24 cellular contexts compared by ENCODE assay signal in genomic region chr1:93374334-93375106, GRCh38.
"Had no signal": no experiment of that assay in that cellular context is flagged by ENCODE, and none has a peak within 500 bp of the region (broad histone marks: within the 10 kb centered on the region; RNA-seq: fewer than 3 reads in every experiment).

No MANE protein-coding gene starts in this region.

- H3K4me2 ChIP-seq: hepatocyte had no signal

- H3K27me3 Mint-ChIP-seq: central memory CD8-positive, alpha-beta T cell; naive thymus-derived CD8-positive, alpha-beta T cell; stimulated activated memory B cell treated with anti-CD40 and anti-IgM and Interleukin-4, amounts not matched to agents 10 μg/mL and 1 μg/mL and 100 μg/mL, for 72 hours; stimulated activated naive CD8-positive, alpha-beta T cell treated with anti-CD3 and anti-CD28 coated beads, Interleukin-15, amount 100 ng/mL, for 72 hours had no signal

- H3K4me3 ChIP-seq: esophagus squamous epithelium, gastroesophageal sphincter, hepatocyte, right lobe of liver, spleen, testis, transverse colon had no signal

- H3K27ac Mint-ChIP-seq: naive thymus-derived CD8-positive, alpha-beta T cell; stimulated activated memory B cell treated with anti-CD40 and anti-IgM and Interleukin-4, amounts not matched to agents 10 μg/mL and 1 μg/mL and 100 μg/mL, for 72 hours; stimulated activated naive CD8-positive, alpha-beta T cell treated with anti-CD3 and anti-CD28 coated beads, Interleukin-15, amount 100 ng/mL, for 72 hours had no signal

- H3K4me1 Mint-ChIP-seq: central memory CD8-positive, alpha-beta T cell; naive thymus-derived CD8-positive, alpha-beta T cell; stimulated activated memory B cell treated with anti-CD40 and anti-IgM and Interleukin-4, amounts not matched to agents 10 μg/mL and 1 μg/mL and 100 μg/mL, for 72 hours; stimulated activated naive CD8-positive, alpha-beta T cell treated with anti-CD3 and anti-CD28 coated beads, Interleukin-15, amount 100 ng/mL, for 72 hours had no signal

- ATAC-seq: gastroesophageal sphincter; left colon; naive thymus-derived CD8-positive, alpha-beta T cell; stimulated activated memory B cell treated with anti-CD40 and anti-IgM and Interleukin-4, amounts not matched to agents 10 μg/mL and 1 μg/mL and 100 μg/mL, for 72 hours; stimulated activated naive CD8-positive, alpha-beta T cell treated with anti-CD3 and anti-CD28 coated beads, Interleukin-15, amount 100 ng/mL, for 72 hours had no signal

- H2AFZ ChIP-seq: hepatocyte had no signal

- H3K4me3 Mint-ChIP-seq: central memory CD8-positive, alpha-beta T cell; naive thymus-derived CD8-positive, alpha-beta T cell; stimulated activated memory B cell treated with anti-CD40 and anti-IgM and Interleukin-4, amounts not matched to agents 10 μg/mL and 1 μg/mL and 100 μg/mL, for 72 hours; stimulated activated naive CD8-positive, alpha-beta T cell treated with anti-CD3 and anti-CD28 coated beads, Interleukin-15, amount 100 ng/mL, for 72 hours had no signal

- H3K27ac ChIP-seq: epithelial cell of prostate, esophagus squamous epithelium, gastroesophageal sphincter, hepatocyte, neutrophil, right lobe of liver, spleen, testis, transverse colon had no signal

- H3K4me1 ChIP-seq: esophagus squamous epithelium, gastroesophageal sphincter, right lobe of liver, spleen, testis, transverse colon had no signal

- FAIRE-seq: endometrium, kidney had no signal

- H3K79me2 ChIP-seq: hepatocyte had no signal

- DNase-seq: cortex of kidney; effector memory CD4-positive, alpha-beta T cell; esophagus squamous epithelium; foreskin fibroblast; glutamatergic neuron; kidney; left colon; mammary epithelial cell; naive thymus-derived CD8-positive, alpha-beta T cell; right lobe of liver; spleen; stimulated activated CD4-positive, alpha-beta T cell treated with anti-CD3 and anti-CD28 coated beads, Interleukin-15, amount 100 ng/mL, for 24 hours; stimulated activated CD4-positive, alpha-beta T cell treated with anti-CD3 and anti-CD28 coated beads, Interleukin-1b, Interleukin-23, amount 100 ng/mL, for 48 hours; stimulated activated CD4-positive, alpha-beta T cell treated with anti-CD3 and anti-CD28 coated beads, Interleukin-4, amount 100 ng/mL, for 24 hours; stimulated activated naive CD8-positive, alpha-beta T cell treated with anti-CD3 and anti-CD28 coated beads, Interleukin-15, amount 100 ng/mL, for 72 hours; testis; transverse colon had no signal

- H3K27me3 ChIP-seq: esophagus squamous epithelium, gastroesophageal sphincter, hepatocyte, neutrophil, right lobe of liver, spleen, testis, transverse colon had no signal

- H3K9me3 ChIP-seq: gastroesophageal sphincter, neutrophil, right lobe of liver, testis had no signal

- H3K36me3 ChIP-seq: neutrophil, right lobe of liver, transverse colon had no signal
